ENCODE assay signal across 9 cellular contexts in genomic region chr16:88701541-88702363, GRCh38. TPM values are rescaled to one million over a fixed set of nuclear protein-coding genes. Genes with fewer than 3 reads are reported as not detected.
A peak's percentile ranks its signal among the peaks of the same experiment; 100 is the strongest.
DNase-seq lines count a peak whose midpoint lies in the region; ATAC-seq, FAIRE-seq and TF ChIP-seq lines count a peak whose summit lies in the region.
"Had no signal": no experiment of that assay in that cellular context is flagged by ENCODE, and none has a peak within 500 bp of the region (broad histone marks: within the 10 kb centered on the region; RNA-seq: fewer than 3 reads in every experiment).

No MANE protein-coding gene starts in this region.

- peaks cover 34% of the 10 kb centered on the region for H3K36me3 ChIP-seq in right atrium auricular region
- peaks cover 0 to 39% (median 35%) of the 10 kb centered on the region in 5 donors for H3K36me3 ChIP-seq in subcutaneous abdominal adipose tissue (ENCODE audit: control insufficient read depth in 5 of 5, insufficient read depth in 5 of 5, low read length in 5 of 5)

- TF ChIP-seq POLR2A in H54 (IDR thresholded peaks at IDR 0.05; ENCODE audit: low read depth, low read length): no peak

- ATAC-seq in activated T-cell treated with anti-CD3 and anti-CD28 coated beads, Interleukin-2, amount 50 U/mL, for 4 hours: no peak
- no peak for ATAC-seq in GM18520 (IDR thresholded peaks at IDR 0.05; ENCODE audit: unreplicated experiment)

- H3K9me3 ChIP-seq in right atrium auricular region (no peaks in the 10 kb centered on the region), subcutaneous abdominal adipose tissue (ENCODE audit: control insufficient read depth in 5 of 5, low read length in 5 of 5) (no peaks in the 10 kb centered on the region)

- H3K4me3 ChIP-seq in right atrium auricular region (peak overlapping the region in 1 of 2 donors; percentile 0), subcutaneous abdominal adipose tissue (ENCODE audit: low read depth in 1 of 5, low read length in 5 of 5) (peak overlapping the region in 3 of 5 donors; percentile 22 to 49 (median 40))

- peak overlapping the region in 2 of 5 donors; percentile 47 to 53 for H3K9ac ChIP-seq in subcutaneous abdominal adipose tissue (ENCODE audit: low read length in 5 of 5)

- peak overlapping the region; percentile 91 for H3K4me3 Mint-ChIP-seq in activated T-cell treated with anti-CD3 and anti-CD28 coated beads, Interleukin-2, amount 50 U/mL, for 4 hours

- H3K27ac ChIP-seq in right atrium auricular region (peak overlapping the region; percentile 56 to 57), subcutaneous abdominal adipose tissue (ENCODE audit: low read depth, low read length) (peak overlapping the region; percentile 60)

- no peak for FAIRE-seq in H54 (lab: Jason Lieb, UNC)

- TF ChIP-seq CTCF in right atrium auricular region (IDR thresholded peaks at IDR 0.05): no peak

- H3K4me1 ChIP-seq in right atrium auricular region: peaks cover 0 to 59% of the 10 kb centered on the region in 2 donors
- H3K4me1 ChIP-seq in subcutaneous abdominal adipose tissue (ENCODE audit: control insufficient read depth in 5 of 5, insufficient read depth in 5 of 5, low read length in 5 of 5): peaks cover 11 to 68% (median 58%) of the 10 kb centered on the region in 5 donors

- H3K27me3 ChIP-seq in right atrium auricular region (no peaks in the 10 kb centered on the region), subcutaneous abdominal adipose tissue (ENCODE audit: control insufficient read depth in 5 of 5, insufficient read depth in 4 of 5, low read length in 5 of 5) (no peaks in the 10 kb centered on the region)

- peaks cover 2% of the 10 kb centered on the region for H3K36me3 Mint-ChIP-seq in activated T-cell treated with anti-CD3 and anti-CD28 coated beads, Interleukin-2, amount 50 U/mL, for 4 hours (ENCODE audit: insufficient read depth)

- H3K9me3 Mint-ChIP-seq in activated T-cell treated with anti-CD3 and anti-CD28 coated beads, Interleukin-2, amount 50 U/mL, for 4 hours: no peaks in the 10 kb centered on the region
- H3K9me3 Mint-ChIP-seq: neural crest cell had no signal

- H3K27me3 Mint-ChIP-seq in activated T-cell treated with anti-CD3 and anti-CD28 coated beads, Interleukin-2, amount 50 U/mL, for 4 hours (ENCODE audit: low read depth): no peaks in the 10 kb centered on the region

- DNase-seq in activated CD8-positive, alpha-beta memory T cell treated with anti-CD3 and anti-CD28 coated beads for 24 hours: peak; percentile 76
- no peak for DNase-seq in activated CD8-positive, alpha-beta memory T cell treated with anti-CD3 and anti-CD28 coated beads, Interleukin-2, amount 50 U/mL, for 4 hours
- no peak for DNase-seq in activated T-cell treated with anti-CD3 and anti-CD28 coated beads, Interleukin-2, amount 50 U/mL, for 4 hours
- no peak for DNase-seq in right atrium auricular region (ENCODE audit: low spot score)
- no peak for DNase-seq in H54 (ENCODE audit: insufficient read length, low spot score)
- DNase-seq in NCI-H146 treated with DMSO at 0.1 percent for 48 hours (lab: John Stamatoyannopoulos, UW; ENCODE audit: unreplicated experiment): no peak

- peaks cover 61% of the 10 kb centered on the region for H3K4me1 Mint-ChIP-seq in activated T-cell treated with anti-CD3 and anti-CD28 coated beads, Interleukin-2, amount 50 U/mL, for 4 hours (ENCODE audit: low read depth)

RNA-seq across cellular contexts. Expression of gene RNF166, which starts 4.5 kb away (rescaled TPM):
- 10 to 100 TPM; 28.0 to 45.7 (median 30.6) TPM for total RNA-seq in activated T-cell treated with anti-CD3 and anti-CD28 coated beads, Interleukin-2, amount 50 U/mL, for 4 hours
- total RNA-seq in right atrium auricular region: 10 to 100 TPM; 16.9 to 19.4 TPM

RNA-seq across cellular contexts. Expression of gene CTU2, which starts 4.6 kb away (rescaled TPM):
- 100 to 1,000 TPM in 2 of 3 donors, 10 to 100 TPM in 1; 96.8 to 129 (median 116) TPM for total RNA-seq in activated T-cell treated with anti-CD3 and anti-CD28 coated beads, Interleukin-2, amount 50 U/mL, for 4 hours
- total RNA-seq in right atrium auricular region: 1 to 10 TPM; 7.1 to 8.2 TPM

RNA-seq across cellular contexts. Expression of gene SNAI3, which starts 15.4 kb away (rescaled TPM):
- total RNA-seq in activated T-cell treated with anti-CD3 and anti-CD28 coated beads, Interleukin-2, amount 50 U/mL, for 4 hours: 1 to 10 TPM in 2 of 3 donors, under 1 TPM in 1; 0.90 to 1.3 (median 1.2) TPM
- 1 to 10 TPM; 1.0 to 1.6 TPM for total RNA-seq in right atrium auricular region
- total RNA-seq: neural crest cell had no signal

RNA-seq across cellular contexts. Expression of gene MVD, which starts 38.9 kb away (rescaled TPM):
- 10 to 100 TPM; 39.0 to 49.2 (median 44.4) TPM for total RNA-seq in activated T-cell treated with anti-CD3 and anti-CD28 coated beads, Interleukin-2, amount 50 U/mL, for 4 hours
- total RNA-seq in right atrium auricular region: 10 to 100 TPM; 21.5 to 23.1 TPM

RNA-seq across cellular contexts. Expression of gene CYBA, which starts 50.9 kb away (rescaled TPM):
- 100 to 1,000 TPM; 110 to 147 (median 117) TPM for total RNA-seq in activated T-cell treated with anti-CD3 and anti-CD28 coated beads, Interleukin-2, amount 50 U/mL, for 4 hours
- total RNA-seq in right atrium auricular region: 100 to 1,000 TPM in 1 of 2 donors, 10 to 100 TPM in 1; 82.0 to 132 TPM

Comparison
In these comparisons a context has a peak if more than half of its experiments do, and no peak if none do; other contexts are left out.
1. RNA of gene CTU2, which starts 4.6 kb away (total RNA-seq): 96.8 to 129 TPM in activated T-cell treated with anti-CD3 and anti-CD28 coated beads, Interleukin-2, amount 50 U/mL, for 4 hours; 7.1 to 8.2 TPM in right atrium auricular region; every median in the first group is over 10 times any median in the second.